In genomic region chr1:108877858-108878257, GRCh38 we compare ENCODE assay signal across 8 cellular contexts. TPM values are rescaled to one million over a fixed set of nuclear protein-coding genes. Genes with fewer than 3 reads are reported as not detected.
DNase-seq lines count a peak whose midpoint lies in the region; ATAC-seq and TF ChIP-seq lines count a peak whose summit lies in the region.

No MANE protein-coding gene starts in this region.

- WGBS in testis, 2 donors: 5 to 11% methylated on average over 8 of the region's 8 CpGs

- H3K9ac ChIP-seq in BLaER1 treated with 17β-estradiol and CSF1 and Interleukin-3, amounts not matched to agents 10 nM and 100 nM: peak overlapping the region in 1 of 11 experiments; percentile 78; a peak in 1 of 22 replicates
- H3K9ac ChIP-seq in adipocyte (ENCODE audit: low read length): peak overlapping the region; percentile 85

- H3K9me3 Mint-ChIP-seq in HFFc6: no peaks in the 10 kb centered on the region

- no peaks in the 10 kb centered on the region for H3K36me3 ChIP-seq in BLaER1 treated with 17β-estradiol and CSF1 and Interleukin-3, amounts not matched to agents 10 nM and 100 nM
- H3K36me3 ChIP-seq in adipocyte (ENCODE audit: control insufficient read depth, insufficient read depth, low read length, severe bottlenecking) (no peaks in the 10 kb centered on the region), testis (ENCODE audit: low read depth, missing control alignments) (no peaks in the 10 kb centered on the region)

- H3K27ac Mint-ChIP-seq in HFFc6: peak overlapping the region; percentile 90

- peak overlapping the region; percentile 76 to 96 (median 90); a peak in 19 of 22 replicates for H3K4me2 ChIP-seq in BLaER1 treated with 17β-estradiol and CSF1 and Interleukin-3, amounts not matched to agents 10 nM and 100 nM

- no peaks in the 10 kb centered on the region for H3K36me3 Mint-ChIP-seq in HFFc6 (ENCODE audit: low read depth)

- no peak for TF ChIP-seq POLR2A in testis (IDR thresholded peaks at IDR 0.05)

- peaks cover 0 to 6% (median 0%) of the 10 kb centered on the region in 11 experiments; a peak in 1 of 22 replicates for H4K20me1 ChIP-seq in BLaER1 treated with 17β-estradiol and CSF1 and Interleukin-3, amounts not matched to agents 10 nM and 100 nM

- peak overlapping the region; percentile 97 for H3K4me3 Mint-ChIP-seq in HFFc6

- ATAC-seq in HG03097 (IDR thresholded peaks at IDR 0.05; ENCODE audit: low FRiP score, unreplicated experiment): no peak

- no peaks in the 10 kb centered on the region for H3K27me3 Mint-ChIP-seq in HFFc6 (ENCODE audit: insufficient read depth)

- H3K27ac ChIP-seq in BLaER1 treated with 17β-estradiol and CSF1 and Interleukin-3, amounts not matched to agents 10 nM and 100 nM: no peak overlapping the region
- peak overlapping the region in 1 of 2 donors; percentile 76 for H3K27ac ChIP-seq in testis

- H3K27me3 ChIP-seq in BLaER1 treated with 17β-estradiol and CSF1 and Interleukin-3, amounts not matched to agents 10 nM and 100 nM: peaks cover 33 to 48% (median 42%) of the 10 kb centered on the region in 11 experiments
- H3K27me3 ChIP-seq in adipocyte (replicated peaks; ENCODE audit: control insufficient read depth, insufficient read depth, low read length) (no peaks in the 10 kb centered on the region), testis (no peaks in the 10 kb centered on the region)

- H3K9me3 ChIP-seq in BLaER1 treated with 17β-estradiol and CSF1 and Interleukin-3, amounts not matched to agents 10 nM and 100 nM (replicated peaks in 1 of 11): no peaks in the 10 kb centered on the region
- no peaks in the 10 kb centered on the region for H3K9me3 ChIP-seq in adipocyte (ENCODE audit: control insufficient read depth, low read length)
- no peaks in the 10 kb centered on the region for H3K9me3 ChIP-seq in testis

- DNase-seq in HFFc6 (no peak), adipocyte (ENCODE audit: low read depth) (peak; percentile 44), left kidney (ENCODE audit: low read depth, low spot score) (peak; percentile 39), testis (no peak), GM19238 (ENCODE audit: insufficient read length, low spot score) (no peak)
- no peak for DNase-seq in effector CD4-positive, alpha-beta T cell

- H3K4me1 ChIP-seq in BLaER1 treated with 17β-estradiol and CSF1 and Interleukin-3, amounts not matched to agents 10 nM and 100 nM: peaks cover 0 to 9% (median 7%) of the 10 kb centered on the region in 10 experiments; a peak in 9 of 20 replicates
- H3K4me1 ChIP-seq in adipocyte (ENCODE audit: control insufficient read depth, insufficient read depth, low read length): peaks cover 16% of the 10 kb centered on the region
- no peaks in the 10 kb centered on the region for H3K4me1 ChIP-seq in testis

- intact Hi-C loops in testis (cut with DNase I; ENCODE audit: low total_unique reads): no loop called here

- peak overlapping the region; percentile 62 to 83 (median 72); a peak in 19 of 20 replicates for H3K4me3 ChIP-seq in BLaER1 treated with 17β-estradiol and CSF1 and Interleukin-3, amounts not matched to agents 10 nM and 100 nM
- H3K4me3 ChIP-seq in adipocyte (ENCODE audit: low read length): peak overlapping the region; percentile 93
- peak overlapping the region; percentile 70 to 77 for H3K4me3 ChIP-seq in testis

- peaks cover 41% of the 10 kb centered on the region for H3K4me1 Mint-ChIP-seq in HFFc6 (ENCODE audit: low read depth)

- TF ChIP-seq CTCF in HFFc6 (IDR thresholded peaks at IDR 0.05) (no peak), testis (IDR thresholded peaks at IDR 0.05) (no peak)

RNA-seq across cellular contexts. Expression of gene GPSM2, which starts 1.1 kb away (rescaled TPM):
- total RNA-seq in HFFc6 (2021; fragmentation: NEBNext Ultra II Directional; extraction: Animal tissue kit (Norgen Biotek cat#: 25700)): 10 to 100 TPM; 10.3 to 21.8 (median 19.0) TPM
- 10 to 100 TPM; 18.1 to 19.4 TPM for total RNA-seq in testis
- polyA plus RNA-seq in testis (ENCODE audit: insufficient read depth, low read depth, low replicate concordance): 20.8 TPM

RNA-seq across cellular contexts. Expression of gene AKNAD1, which starts 21.0 kb away (rescaled TPM):
- under 1 TPM in 2 of 6 experiments, not detected in 4; 0.39 to 0.57 TPM for total RNA-seq in HFFc6 (2021; fragmentation: NEBNext Ultra II Directional; extraction: Animal tissue kit (Norgen Biotek cat#: 25700))
- total RNA-seq in testis: 1 to 10 TPM; 3.8 to 8.1 TPM
- polyA plus RNA-seq in testis (ENCODE audit: insufficient read depth, low read depth, low replicate concordance): 9.8 TPM

Comparison
In these comparisons a context has a peak if more than half of its experiments do, and no peak if none do; other contexts are left out.
1. DNase-seq: peak in adipocyte (single experiment) and left kidney (single experiment); none in HFFc6 (single experiment), testis (single experiment), effector CD4-positive, alpha-beta T cell (single experiment) and GM19238 (single experiment).
2. Peak in every context shown above with its lines, with median percentiles within 50 percentile points of each other: H3K4me3 ChIP-seq.